Comparison of ENCODE assay signal across 27 cellular contexts in genomic region chr13:110434629-110435028, GRCh38.
"Had no signal": no experiment of that assay in that cellular context is flagged by ENCODE, and none has a peak within 500 bp of the region (broad histone marks: within the 10 kb centered on the region; RNA-seq: fewer than 3 reads in every experiment).

No MANE protein-coding gene starts in this region.

- H3K27ac ChIP-seq: SJCRH30, SK-N-MC, WERI-Rb-1 had no signal

- H3K4me3 ChIP-seq: SJCRH30, SK-N-MC had no signal

- H3K9me3 Mint-ChIP-seq: activated CD4-positive, alpha-beta T cell treated with anti-CD3 and anti-CD28 coated beads, Interleukin-2, amount 10 ng/mL, durations not matched to agents 24 days and 14 days; activated CD8-positive, alpha-beta T cell treated with anti-CD3 and anti-CD28 coated beads for 36 hours; activated naive CD4-positive, alpha-beta T cell treated with anti-CD3 and anti-CD28 coated beads, Interleukin-2, amount 10 ng/mL, durations not matched to agents 7 days and 5 days; activated naive CD8-positive, alpha-beta T cell treated with anti-CD3 and anti-CD28 coated beads, Interleukin-2, amount 50 U/mL, for 24 hours; activated T-cell treated with anti-CD3 and anti-CD28 coated beads, Interleukin-2, amount 50 U/mL, for 24 hours; activated T-helper 1 cell treated with anti-CD3 and anti-CD28 coated beads, Interleukin-12 subunit alpha, Interleukin-12 subunit beta, Interleukin-2, Interleukin-4 antibody, amounts not matched to agents 30 ng/mL and 10 ng/mL and 1 ng/mL, durations not matched to agents 14 hours and 24 hours and 36 hours; brain; central memory CD8-positive, alpha-beta T cell had no signal

- H3K4me3 Mint-ChIP-seq: activated CD4-positive, alpha-beta T cell treated with anti-CD3 and anti-CD28 coated beads, Interleukin-2, amount 10 ng/mL, durations not matched to agents 24 days and 14 days; activated CD8-positive, alpha-beta T cell treated with anti-CD3 and anti-CD28 coated beads for 36 hours; activated naive CD4-positive, alpha-beta T cell treated with anti-CD3 and anti-CD28 coated beads, Interleukin-2, amount 10 ng/mL, durations not matched to agents 7 days and 5 days; activated naive CD8-positive, alpha-beta T cell; activated naive CD8-positive, alpha-beta T cell treated with anti-CD3 and anti-CD28 coated beads, Interleukin-2, amount 50 U/mL, for 24 hours; activated T-cell treated with anti-CD3 and anti-CD28 coated beads, Interleukin-2, amount 50 U/mL, for 24 hours; activated T-helper 1 cell treated with anti-CD3 and anti-CD28 coated beads, Interleukin-12 subunit alpha, Interleukin-12 subunit beta, Interleukin-2, Interleukin-4 antibody, amounts not matched to agents 30 ng/mL and 10 ng/mL and 1 ng/mL, durations not matched to agents 14 hours and 24 hours and 36 hours; brain; central memory CD8-positive, alpha-beta T cell had no signal

- H3K27me3 Mint-ChIP-seq: brain had no signal

- H3K27ac Mint-ChIP-seq: activated CD4-positive, alpha-beta T cell treated with anti-CD3 and anti-CD28 coated beads, Interleukin-2, amount 10 ng/mL, durations not matched to agents 24 days and 14 days; activated CD8-positive, alpha-beta T cell treated with anti-CD3 and anti-CD28 coated beads for 36 hours; activated naive CD4-positive, alpha-beta T cell treated with anti-CD3 and anti-CD28 coated beads, Interleukin-2, amount 10 ng/mL, durations not matched to agents 7 days and 5 days; activated naive CD8-positive, alpha-beta T cell; activated naive CD8-positive, alpha-beta T cell treated with anti-CD3 and anti-CD28 coated beads, Interleukin-2, amount 50 U/mL, for 24 hours; activated T-cell treated with anti-CD3 and anti-CD28 coated beads, Interleukin-2, amount 50 U/mL, for 24 hours; activated T-helper 1 cell treated with anti-CD3 and anti-CD28 coated beads, Interleukin-12 subunit alpha, Interleukin-12 subunit beta, Interleukin-2, Interleukin-4 antibody, amounts not matched to agents 30 ng/mL and 10 ng/mL and 1 ng/mL, durations not matched to agents 14 hours and 24 hours and 36 hours; brain had no signal

- H3K36me3 Mint-ChIP-seq: activated naive CD4-positive, alpha-beta T cell treated with anti-CD3 and anti-CD28 coated beads, Interleukin-2, amount 10 ng/mL, durations not matched to agents 7 days and 5 days; activated naive CD8-positive, alpha-beta T cell had no signal

- H3K9me3 ChIP-seq: SJCRH30 had no signal

- H3K4me1 ChIP-seq: SJCRH30 had no signal

- H3K27me3 ChIP-seq: SJCRH30 had no signal

- DNase-seq: activated CD4-positive, alpha-beta T cell treated with anti-CD3 and anti-CD28 coated beads, Interleukin-2, amount 10 ng/mL, durations not matched to agents 24 days and 14 days; activated CD4-positive, alpha-beta T cell treated with anti-CD3 and anti-CD28 coated beads, Interleukin-2, amount 50 U/mL, for 4 hours; activated CD8-positive, alpha-beta T cell treated with anti-CD3 and anti-CD28 coated beads for 36 hours; activated naive CD4-positive, alpha-beta T cell treated with anti-CD3 and anti-CD28 coated beads, Interleukin-2, amount 10 ng/mL, durations not matched to agents 7 days and 5 days; activated naive CD8-positive, alpha-beta T cell treated with anti-CD3 and anti-CD28 coated beads, Interleukin-2, amount 50 U/mL, for 24 hours; activated T-cell treated with anti-CD3 and anti-CD28 coated beads, Interleukin-2, amount 50 U/mL, for 24 hours; anterior cingulate cortex; Karpas-422; KBM-7; NCI-H1048; NCI-H1105 treated with DMSO at 0.1 percent for 48 hours; NCI-H1436; NCI-H1694; NCI-H1930; NCI-H2081 treated with DMSO at 0.1 percent for 48 hours; NCI-H345; NCI-H524 treated with DMSO at 0.1 percent for 48 hours; SHP77; SJCRH30; T1000; WERI-Rb-1 had no signal

- H3K4me1 Mint-ChIP-seq: activated CD4-positive, alpha-beta T cell treated with anti-CD3 and anti-CD28 coated beads, Interleukin-2, amount 10 ng/mL, durations not matched to agents 24 days and 14 days; activated naive CD4-positive, alpha-beta T cell treated with anti-CD3 and anti-CD28 coated beads, Interleukin-2, amount 10 ng/mL, durations not matched to agents 7 days and 5 days; activated naive CD8-positive, alpha-beta T cell treated with anti-CD3 and anti-CD28 coated beads, Interleukin-2, amount 50 U/mL, for 24 hours; brain; central memory CD8-positive, alpha-beta T cell had no signal

- ATAC-seq: activated CD8-positive, alpha-beta T cell treated with anti-CD3 and anti-CD28 coated beads for 36 hours; activated naive CD8-positive, alpha-beta T cell treated with anti-CD3 and anti-CD28 coated beads, Interleukin-2, amount 50 U/mL, for 24 hours; Panc1 had no signal
